In genomic region chr2:74584088-74584645, GRCh38 we compare ENCODE assay signal across 11 cellular contexts. TPM values are rescaled to one million over a fixed set of nuclear protein-coding genes. Genes with fewer than 3 reads are reported as not detected.
A peak's percentile ranks its signal among the peaks of the same experiment; 100 is the strongest.
DNase-seq lines count a peak whose midpoint lies in the region; ATAC-seq, FAIRE-seq and TF ChIP-seq lines count a peak whose summit lies in the region.
"Had no signal": no experiment of that assay in that cellular context is flagged by ENCODE, and none has a peak within 500 bp of the region (broad histone marks: within the 10 kb centered on the region; RNA-seq: fewer than 3 reads in every experiment).

No MANE protein-coding gene starts in this region.

- H3K4me1 Mint-ChIP-seq in astrocyte (ENCODE audit: low read depth, unreplicated experiment) = peaks cover 19% of the 10 kb centered on the region

- peak; percentile 51 for ATAC-seq in HG02798 (IDR thresholded peaks at IDR 0.05; ENCODE audit: poor library complexity, unreplicated experiment)

- peaks cover 4% of the 10 kb centered on the region for H3K27me3 ChIP-seq in astrocyte (ENCODE audit: insufficient read depth, low read length)
- H3K27me3 ChIP-seq in subcutaneous abdominal adipose tissue (ENCODE audit: control insufficient read depth in 5 of 5, insufficient read depth in 4 of 5, low read length in 5 of 5) = no peaks in the 10 kb centered on the region

- peaks cover 21% of the 10 kb centered on the region for H3K4me1 ChIP-seq in astrocyte (ENCODE audit: insufficient read depth, low read length)
- H3K4me1 ChIP-seq in subcutaneous abdominal adipose tissue (ENCODE audit: control insufficient read depth in 5 of 5, insufficient read depth in 5 of 5, low read length in 5 of 5) = peaks cover 0 to 30% (median 20%) of the 10 kb centered on the region in 5 donors

- H4K20me1 ChIP-seq in astrocyte (ENCODE audit: insufficient read depth, low read length) = no peaks in the 10 kb centered on the region

- H3K27me3 Mint-ChIP-seq in astrocyte (ENCODE audit: low read depth, unreplicated experiment) = no peaks in the 10 kb centered on the region

- H3K79me2 ChIP-seq in astrocyte (ENCODE audit: insufficient read depth, low read length) = no peaks in the 10 kb centered on the region

- H3K27ac ChIP-seq in astrocyte (ENCODE audit: low read depth, low read length) (peak overlapping the region; percentile 19), subcutaneous abdominal adipose tissue (ENCODE audit: low read depth, low read length) (peak overlapping the region; percentile 43)

- peak; percentile 31 for DNase-seq in stimulated activated CD4-positive, alpha-beta T cell treated with anti-CD3 and anti-CD28 coated beads, Interleukin-1b, Interleukin-23, amount 100 ng/mL, for 48 hours
- DNase-seq in stimulated activated CD4-positive, alpha-beta T cell treated with anti-CD3 and anti-CD28 coated beads, Interleukin-12 subunit alpha, Interleukin-12 subunit beta, amount 100 ng/mL, for 4 hours = no peak
- DNase-seq in astrocyte (ENCODE audit: low read depth) (peak; percentile 47), GOT3 (lab: John Stamatoyannopoulos, UW) (no peak), urothelium cell line (ENCODE audit: low spot score) (no peak), foreskin melanocyte (no peak)
- DNase-seq: CD8-positive, alpha-beta memory T cell; dermis blood vessel endothelial cell; retina had no signal

- H3K9me3 ChIP-seq in astrocyte (ENCODE audit: insufficient read depth, low read depth, low read length) = no peaks in the 10 kb centered on the region
- no peaks in the 10 kb centered on the region for H3K9me3 ChIP-seq in subcutaneous abdominal adipose tissue (ENCODE audit: control insufficient read depth in 5 of 5, low read length in 5 of 5)

- no peak for TF ChIP-seq CTCF in astrocyte (IDR thresholded peaks at IDR 0.05; ENCODE audit: insufficient read depth, low read depth, low read length)

- H3K27ac Mint-ChIP-seq in astrocyte (ENCODE audit: unreplicated experiment) = peak overlapping the region; percentile 95

- H3K36me3 ChIP-seq in astrocyte (ENCODE audit: insufficient read depth, low read length) (no peaks in the 10 kb centered on the region), subcutaneous abdominal adipose tissue (ENCODE audit: control insufficient read depth in 5 of 5, insufficient read depth in 5 of 5, low read length in 5 of 5) (no peaks in the 10 kb centered on the region)

- no peaks in the 10 kb centered on the region for H3K36me3 Mint-ChIP-seq in astrocyte (ENCODE audit: low read depth, unreplicated experiment)
- H3K36me3 Mint-ChIP-seq: CD8-positive, alpha-beta memory T cell had no signal

- peak overlapping the region; percentile 57 for H3K4me3 Mint-ChIP-seq in astrocyte (ENCODE audit: unreplicated experiment)
- H3K4me3 Mint-ChIP-seq: CD8-positive, alpha-beta memory T cell had no signal

- H2AFZ ChIP-seq in astrocyte (ENCODE audit: low read depth, low read length) = no peak overlapping the region

- H3K9ac ChIP-seq in astrocyte (ENCODE audit: low read length) = no peak overlapping the region
- no peak overlapping the region for H3K9ac ChIP-seq in subcutaneous abdominal adipose tissue (ENCODE audit: low read length in 5 of 5)

- H3K4me2 ChIP-seq in astrocyte (ENCODE audit: low read length) = peak overlapping the region; percentile 56

- no peaks in the 10 kb centered on the region for H3K9me3 Mint-ChIP-seq in astrocyte (ENCODE audit: unreplicated experiment)
- H3K9me3 Mint-ChIP-seq: CD8-positive, alpha-beta memory T cell had no signal

- FAIRE-seq in astrocyte (lab: Jason Lieb, UNC) (no peak), urothelium cell line (lab: Jason Lieb, UNC) (no peak)

- H3K4me3 ChIP-seq in astrocyte (ENCODE audit: insufficient read depth, low read depth, low read length) (no peak overlapping the region), subcutaneous abdominal adipose tissue (ENCODE audit: low read depth in 1 of 5, low read length in 5 of 5) (no peak overlapping the region)

RNA-seq across cellular contexts. Expression of gene DOK1, which starts 29.6 kb away (rescaled TPM):
- total RNA-seq in astrocyte = 19.1 and 19.3 TPM in 2 replicates

RNA-seq across cellular contexts. Expression of gene LOXL3, which starts 30.4 kb away (rescaled TPM):
- total RNA-seq in astrocyte = 17.6 and 33.8 TPM in 2 replicates

RNA-seq across cellular contexts. Expression of gene HTRA2, which starts 54.4 kb away (rescaled TPM):
- total RNA-seq in astrocyte = 24.4 and 25.3 TPM in 2 replicates

RNA-seq across cellular contexts. Expression of gene AUP1, which starts 54.7 kb away (rescaled TPM):
- total RNA-seq in astrocyte = 82.5 and 82.8 TPM in 2 replicates

RNA-seq across cellular contexts. Expression of gene DQX1, which starts 58.1 kb away (rescaled TPM):
- total RNA-seq in astrocyte = 0.73 and 0.84 TPM in 2 replicates
- total RNA-seq: dermis blood vessel endothelial cell had no signal

Comparison
In these comparisons a context has a peak if more than half of its experiments do, and no peak if none do; other contexts are left out.
1. DNase-seq: peak in stimulated activated CD4-positive, alpha-beta T cell treated with anti-CD3 and anti-CD28 coated beads, Interleukin-1b, Interleukin-23, amount 100 ng/mL, for 48 hours (single experiment) and astrocyte (single experiment); none in stimulated activated CD4-positive, alpha-beta T cell treated with anti-CD3 and anti-CD28 coated beads, Interleukin-12 subunit alpha, Interleukin-12 subunit beta, amount 100 ng/mL, for 4 hours (single experiment), GOT3 (single experiment), urothelium cell line (single experiment) and foreskin melanocyte (single experiment).